Comparison of ENCODE assay signal across 8 cellular contexts in the genomic region with DNA sequence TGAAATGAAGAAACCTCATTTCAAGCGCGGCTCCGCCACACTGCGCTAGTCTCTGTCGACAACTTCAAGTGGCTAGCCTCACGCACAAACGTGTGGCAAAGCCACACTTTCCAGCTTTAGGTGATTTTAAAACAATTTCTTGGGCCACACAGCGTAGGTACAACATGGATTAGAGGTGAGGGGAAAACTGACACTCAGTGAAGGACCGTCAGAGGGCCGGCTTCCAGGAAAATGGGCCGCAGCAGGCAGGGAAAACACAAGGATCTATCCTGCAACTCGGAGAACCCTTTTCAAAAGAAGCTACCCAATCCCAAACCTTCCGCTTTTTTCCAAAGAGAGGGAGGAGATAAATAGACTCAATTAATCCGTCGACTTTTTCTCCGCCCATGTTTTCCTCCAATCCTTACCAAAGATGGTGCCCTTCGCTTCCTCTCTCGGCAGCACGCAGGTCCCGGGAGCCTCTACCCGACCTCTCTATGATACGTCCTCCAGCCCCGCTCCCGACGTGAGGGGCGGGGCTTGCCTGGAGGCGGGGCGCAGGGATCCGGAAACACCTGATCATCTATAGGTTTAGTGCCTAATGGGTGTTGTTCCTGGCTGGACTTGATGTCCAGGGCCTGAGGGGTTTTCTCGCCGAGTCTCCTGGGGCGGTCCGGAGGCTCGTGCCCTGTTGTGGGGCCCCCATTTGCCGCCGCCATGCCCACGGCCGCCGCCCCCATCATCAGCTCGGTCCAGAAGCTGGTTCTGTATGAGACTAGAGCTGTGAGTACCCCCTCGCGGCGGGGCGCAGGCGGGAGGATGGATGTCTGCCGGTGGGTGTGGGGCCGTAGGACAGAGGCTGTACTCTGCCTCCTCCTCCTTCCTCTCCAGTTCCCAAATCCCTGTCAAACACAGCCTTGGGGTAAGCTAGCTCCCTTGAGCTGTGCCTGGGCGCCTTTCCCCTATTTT. TPM values are rescaled to one million over a fixed set of nuclear protein-coding genes. Genes with fewer than 3 reads are reported as not detected.
A peak's percentile ranks its signal among the peaks of the same experiment; 100 is the strongest.
DNase-seq lines count a peak whose midpoint lies in the region; ATAC-seq and TF ChIP-seq lines count a peak whose summit lies in the region.

A gene (minus strand): TSS at position 463 of the 948 bp plus-strand sequence. CDS start 15,457 bp downstream, outside the sequence.
A gene (plus strand): TSS at position 557 of the 948 bp plus-strand sequence. CDS start 140 bp downstream, at position 697.

- TSS peak; percentile 77 for BruUV-seq in mammary epithelial cell (replicated peaks; lab: Mats Ljungman, UMichigan)

- H4K20me1 ChIP-seq in mammary epithelial cell (ENCODE audit: insufficient read depth, low read length) = no peaks in the 10 kb centered on the region
- H4K20me1 ChIP-seq in smooth muscle cell (ENCODE audit: low read depth) = no peaks in the 10 kb centered on the region

- no peaks in the 10 kb centered on the region for H3F3A ChIP-seq in smooth muscle cell (ENCODE audit: low read depth)

- ATAC-seq in GM18868 (IDR thresholded peaks at IDR 0.05; ENCODE audit: unreplicated experiment) (peak; percentile 95), HG03108 (IDR thresholded peaks at IDR 0.05; ENCODE audit: unreplicated experiment) (peak; percentile 97)

- TF ChIP-seq CTCF in VCaP (conservative IDR thresholded peaks at IDR 0.05) (peak; percentile 49), mammary epithelial cell (conservative IDR thresholded peaks at IDR 0.05 in 1 of 2, IDR thresholded peaks at IDR 0.05 in 1 of 2; ENCODE audit: extremely low read depth in 1 of 2, insufficient read depth in 1 of 2, low read depth in 1 of 2, low read length in 2 of 2) (peak in 1 of 2 donors; percentile 42), smooth muscle cell (IDR thresholded peaks at IDR 0.05; ENCODE audit: borderline replicate concordance, insufficient read depth, poor library complexity, severe bottlenecking) (no peak)

- CTCF ChIA-PET in mammary epithelial cell (lab: Charles Lee; ENCODE audit: low non-redundant PET) = interaction anchor here (0.7 kb wide), 2 partner anchors 10 to 14 kb away, joined by 4 read pairs; no protein-coding TSS in a partner anchor

- H3K4me3 ChIP-seq in mammary epithelial cell (replicated peaks in 1 of 3; ENCODE audit: insufficient read depth in 1 of 3, low read depth in 2 of 3, low read length in 3 of 3) (peak within 1 kb of the TSS; percentile 77 to 94 (median 78)), smooth muscle cell (peak within 1 kb of the TSS; percentile 77)

- H3K79me2 ChIP-seq in mammary epithelial cell (ENCODE audit: insufficient read depth, low read length) (peaks cover 2% of the 10 kb centered on the region), smooth muscle cell (ENCODE audit: low read depth) (no peaks in the 10 kb centered on the region)

- DNase-seq in ACHN (peak; percentile 92), NCI-H2171 treated with DMSO at 0.1 percent for 48 hours (lab: John Stamatoyannopoulos, UW) (peak; percentile 97), mammary epithelial cell (peak; percentile 90), iPS-NIHi7 (ENCODE audit: extremely low spot score) (peak; percentile 92), smooth muscle cell (lab: John Stamatoyannopoulos, UW; ENCODE audit: unreplicated experiment) (peak; percentile 50)

- dilution Hi-C loops in mammary epithelial cell (cut with HindIII; ENCODE audit: low sequenced_read_pairs) = no loop called here

- H3K4me2 ChIP-seq in mammary epithelial cell (ENCODE audit: insufficient read depth, low read depth, low read length) = peak within 1 kb of the TSS; percentile 99
- H3K4me2 ChIP-seq in smooth muscle cell = peak within 1 kb of the TSS; percentile 94

- H3K4me1 ChIP-seq in mammary epithelial cell (ENCODE audit: insufficient read depth, low read length) = peaks cover 28% of the 10 kb centered on the region
- H3K4me1 ChIP-seq in smooth muscle cell (ENCODE audit: low read depth) = peaks cover 17% of the 10 kb centered on the region

- under 1% methylated on average over 17 of the region's 48 CpGs for WGBS in mammary epithelial cell (ENCODE audit: low coverage, missing lambda C conversion rate)
- under 1% methylated on average over 47 of the region's 48 CpGs for WGBS in smooth muscle cell (ENCODE audit: low lambda C conversion rate)

- H3K27ac ChIP-seq in VCaP (peak within 1 kb of the TSS; percentile 78), mammary epithelial cell (ENCODE audit: insufficient read depth, low read depth, low read length) (peak within 1 kb of the TSS; percentile 52), smooth muscle cell (ENCODE audit: low read depth) (peak within 1 kb of the TSS; percentile 45)

- H3K9me3 ChIP-seq in mammary epithelial cell (replicated peaks; ENCODE audit: insufficient read depth, low read length) (no peaks in the 10 kb centered on the region), smooth muscle cell (replicated peaks; ENCODE audit: low read depth) (no peaks in the 10 kb centered on the region)

- H3K9ac ChIP-seq in mammary epithelial cell (ENCODE audit: insufficient read depth, low read length) = peak within 1 kb of the TSS; percentile 76
- H3K9ac ChIP-seq in smooth muscle cell (ENCODE audit: low read depth) = peak within 1 kb of the TSS; percentile 68

- peak within 1 kb of the TSS; percentile 99 for H2AFZ ChIP-seq in mammary epithelial cell (ENCODE audit: low read depth, low read length)
- H2AFZ ChIP-seq in smooth muscle cell (ENCODE audit: low read depth) = peak within 1 kb of the TSS; percentile 91

- H3K27me3 ChIP-seq in mammary epithelial cell (ENCODE audit: insufficient read depth, low read length) = no peaks in the 10 kb centered on the region
- H3K27me3 ChIP-seq in smooth muscle cell (ENCODE audit: low read depth) = peaks cover 7% of the 10 kb centered on the region

- intact Hi-C loops in mammary epithelial cell (cut with micrococcal nuclease) = loop anchor here (1.0 to 2.0 kb wide), 2 partner anchors 95 to 164 kb away; no protein-coding TSS in a partner anchor

- in situ Hi-C loops in ACHN (cut with HindIII; ENCODE audit: low pct_ligation_motif_present, low pct_unique_long_range_greater_than_20kb, low sequenced_read_pairs) (no loop called here), mammary epithelial cell (cut with MboI; ENCODE audit: low sequenced_read_pairs in 2 of 2) (loop anchor here in 1 of 2 donors (10.0 kb wide), 2 partner anchors 96 to 354 kb away; no protein-coding TSS in a partner anchor)

- no peaks in the 10 kb centered on the region for H3K36me3 ChIP-seq in mammary epithelial cell (ENCODE audit: insufficient read depth, low read length)
- H3K36me3 ChIP-seq in smooth muscle cell (ENCODE audit: low read depth) = no peaks in the 10 kb centered on the region

RNA-seq across cellular contexts. Expression of the first gene that starts in this region (rescaled TPM):
- total RNA-seq in mammary epithelial cell = 1 to 10 TPM; 2.2 to 2.4 TPM
- 0.66 TPM for polyA plus RNA-seq in mammary epithelial cell
- polyA minus RNA-seq in mammary epithelial cell = not detected
- total RNA-seq in smooth muscle cell = 3.8 and 7.2 TPM in 2 replicates
- 1.9 and 2.0 TPM in 2 replicates for polyA plus RNA-seq in smooth muscle cell

RNA-seq across cellular contexts. Expression of the second gene that starts in this region (rescaled TPM):
- total RNA-seq in mammary epithelial cell (10 to 100 TPM; 12.2 to 17.2 TPM), smooth muscle cell (12.4 and 32.8 TPM in 2 replicates)
- polyA plus RNA-seq in mammary epithelial cell (6.5 TPM), smooth muscle cell (11.2 and 12.1 TPM in 2 replicates)
- polyA minus RNA-seq in mammary epithelial cell = 12.4 TPM

Comparison
In these comparisons a context has a peak if more than half of its experiments do, and no peak if none do; other contexts are left out.
1. Peak in every context shown above with its lines: DNase-seq, ATAC-seq, H3K4me3 ChIP-seq and H3K27ac ChIP-seq.